In genomic region chr2:241641631-241642030, GRCh38 we compare ENCODE assay signal across 25 cellular contexts. TPM values are rescaled to one million over a fixed set of nuclear protein-coding genes. Genes with fewer than 3 reads are reported as not detected.
DNase-seq lines count a peak whose midpoint lies in the region; ATAC-seq, FAIRE-seq and TF ChIP-seq lines count a peak whose summit lies in the region.
"Had no signal": no experiment of that assay in that cellular context is flagged by ENCODE, and none has a peak within 500 bp of the region (broad histone marks: within the 10 kb centered on the region; RNA-seq: fewer than 3 reads in every experiment).

No MANE protein-coding gene starts in this region.

- no peak overlapping the region for H2AFZ ChIP-seq in GM12878 (ENCODE audit: control insufficient read depth, low read depth, low read length)
- no peak overlapping the region for H2AFZ ChIP-seq in SK-N-SH (ENCODE audit: low read depth)
- H2AFZ ChIP-seq: hepatocyte had no signal

- WGBS in GM12878 (ENCODE audit: insufficient coverage, insufficient replicate concordance, low lambda C conversion rate, missing lambda C conversion rate): 66% methylated on average over 2 of the region's 2 CpGs
- 48% methylated on average over 2 of the region's 2 CpGs for WGBS in SK-N-SH (ENCODE audit: low lambda C conversion rate)

- TF ChIP-seq EP300 in GM12878 (IDR thresholded peaks at IDR 0.05; ENCODE audit: borderline replicate concordance in 1 of 2, control insufficient read depth in 1 of 2, low read depth in 2 of 2, low read length in 2 of 2) (no peak), SK-N-SH (IDR thresholded peaks at IDR 0.05; ENCODE audit: borderline replicate concordance in 1 of 2, low read depth in 1 of 2, low read length in 1 of 2) (no peak)

- H3K4me2 ChIP-seq in GM12878 (ENCODE audit: control insufficient read depth, insufficient read depth) (peak overlapping the region; percentile 38; the same call in 1 of the 2 replicates), SK-N-SH (no peak overlapping the region)
- H3K4me2 ChIP-seq: hepatocyte, KMS-11 had no signal

- SMC1A ChIA-PET in GM12878 (lab: Charles Lee; ENCODE audit: uncharacterized antibody, unreplicated experiment): interaction anchor here (0.7 to 2.6 kb wide), 2 partner anchors 17 to 200 kb away, joined by 3 to 6 read pairs; no protein-coding TSS in a partner anchor

- no peaks in the 10 kb centered on the region for H3K9me2 ChIP-seq in SK-N-SH

- H3K9ac ChIP-seq in GM12878 (ENCODE audit: control insufficient read depth, insufficient read depth, low read length) (no peak overlapping the region), SK-N-SH (no peak overlapping the region)
- H3K9ac ChIP-seq: KMS-11 had no signal

- RAD21 ChIA-PET in GM12878 (lab: Charles Lee; ENCODE audit: unreplicated experiment): no interaction called here

- H3K36me3 ChIP-seq in GM12878 (ENCODE audit: control insufficient read depth in 2 of 2, insufficient read depth in 2 of 2, low read length in 1 of 2) (peaks cover 2 to 5% of the 10 kb centered on the region in 2 experiments; a peak in 1 of 4 replicates), SK-N-SH (replicated peaks in 1 of 2; ENCODE audit: control insufficient read depth in 1 of 2, insufficient read depth in 2 of 2, low read length in 1 of 2) (peaks cover 8 to 10% of the 10 kb centered on the region in 2 experiments)
- H3K36me3 ChIP-seq: prostate gland had no signal

- no peak for TF ChIP-seq CTCF in GM12878 (IDR thresholded peaks at IDR 0.05 in 2 of 3, conservative IDR thresholded peaks at IDR 0.05 in 1 of 3; ENCODE audit: control insufficient read depth in 2 of 3, extremely low read depth in 1 of 3, insufficient read depth in 1 of 3, low read depth in 3 of 3, low read length in 3 of 3)
- no peak for TF ChIP-seq CTCF in SK-N-SH (IDR thresholded peaks at IDR 0.05)

- H3K9me3 Mint-ChIP-seq in stimulated activated naive CD8-positive, alpha-beta T cell treated with anti-CD3 and anti-CD28 coated beads, Interleukin-15, Interleukin-2, amounts not matched to agents 100 ng/mL and 50 ng/mL, for 24 hours: no peaks in the 10 kb centered on the region
- peaks cover 0 to 12% of the 10 kb centered on the region in 2 donors for H3K9me3 Mint-ChIP-seq in stimulated activated naive CD8-positive, alpha-beta T cell treated with anti-CD3 and anti-CD28 coated beads, Interleukin-15, amount 100 ng/mL, for 72 hours
- H3K9me3 Mint-ChIP-seq in naive B cell: no peaks in the 10 kb centered on the region
- H3K9me3 Mint-ChIP-seq: naive thymus-derived CD8-positive, alpha-beta T cell; T-cell had no signal

- POLR2A ChIA-PET in GM12878 (lab: Charles Lee): no interaction called here
- POLR2A ChIA-PET in SK-N-SH (lab: Yijun Ruan, JAX): no interaction called here

- no peak overlapping the region for H3K27ac ChIP-seq in GM12878 (ENCODE audit: control insufficient read depth, insufficient read depth)
- H3K27ac ChIP-seq in SK-N-SH (ENCODE audit: low read depth in 2 of 2, low read length in 1 of 2): no peak overlapping the region
- H3K27ac ChIP-seq: epithelial cell of prostate, hepatocyte, KMS-11 had no signal

- TF ChIP-seq POLR2A in GM12878 (IDR thresholded peaks at IDR 0.05; ENCODE audit: low read depth, low read length): no peak

- peaks cover 4% of the 10 kb centered on the region for H3F3A ChIP-seq in SK-N-SH (replicated peaks; ENCODE audit: insufficient read depth)

- H3K27me3 Mint-ChIP-seq in stimulated activated naive CD8-positive, alpha-beta T cell treated with anti-CD3 and anti-CD28 coated beads, Interleukin-15, Interleukin-2, amounts not matched to agents 100 ng/mL and 50 ng/mL, for 24 hours: no peaks in the 10 kb centered on the region
- H3K27me3 Mint-ChIP-seq in stimulated activated naive CD8-positive, alpha-beta T cell treated with anti-CD3 and anti-CD28 coated beads, Interleukin-15, amount 100 ng/mL, for 72 hours: no peaks in the 10 kb centered on the region
- H3K27me3 Mint-ChIP-seq in naive B cell: no peaks in the 10 kb centered on the region
- H3K27me3 Mint-ChIP-seq: activated CD4-positive, alpha-beta memory T cell treated with anti-CD3 and anti-CD28 coated beads, Interleukin-2, amount 10 ng/mL, durations not matched to agents 7 days and 5 days; naive thymus-derived CD8-positive, alpha-beta T cell; T-cell had no signal

- H3K27ac Mint-ChIP-seq in stimulated activated naive CD8-positive, alpha-beta T cell treated with anti-CD3 and anti-CD28 coated beads, Interleukin-15, Interleukin-2, amounts not matched to agents 100 ng/mL and 50 ng/mL, for 24 hours: peak overlapping the region; percentile 22
- no peak overlapping the region for H3K27ac Mint-ChIP-seq in stimulated activated naive CD8-positive, alpha-beta T cell treated with anti-CD3 and anti-CD28 coated beads, Interleukin-15, amount 100 ng/mL, for 72 hours
- peak overlapping the region in 4 of 6 donors; percentile 6 to 86 (median 34) for H3K27ac Mint-ChIP-seq in naive B cell
- H3K27ac Mint-ChIP-seq: activated CD4-positive, alpha-beta memory T cell treated with anti-CD3 and anti-CD28 coated beads, Interleukin-2, amount 10 ng/mL, durations not matched to agents 7 days and 5 days had no signal

- in situ Hi-C loops in GM12878 (cut with MboI): no loop called here

- H3K79me2 ChIP-seq in GM12878 (ENCODE audit: control insufficient read depth, insufficient read depth, low read length) (peaks cover 61% of the 10 kb centered on the region), SK-N-SH (ENCODE audit: insufficient read depth) (peaks cover 92% of the 10 kb centered on the region)

- no peak for TF ChIP-seq RAD21 in GM12878 (IDR thresholded peaks at IDR 0.05; ENCODE audit: insufficient read depth, low read depth, low read length)
- TF ChIP-seq RAD21 in SK-N-SH (IDR thresholded peaks at IDR 0.05; ENCODE audit: low read length): no peak

- peaks cover 22% of the 10 kb centered on the region for H3K36me3 Mint-ChIP-seq in stimulated activated naive CD8-positive, alpha-beta T cell treated with anti-CD3 and anti-CD28 coated beads, Interleukin-15, Interleukin-2, amounts not matched to agents 100 ng/mL and 50 ng/mL, for 24 hours (ENCODE audit: low read depth)
- no peaks in the 10 kb centered on the region for H3K36me3 Mint-ChIP-seq in naive B cell
- H3K36me3 Mint-ChIP-seq: T-cell had no signal

- DNase-seq in stimulated activated naive CD8-positive, alpha-beta T cell treated with anti-CD3 and anti-CD28 coated beads, Interleukin-15, amount 100 ng/mL, for 72 hours: no peak
- DNase-seq in GM12878 (ENCODE audit: low read depth, low spot score) (no peak), naive B cell (no peak), 8988T (no peak), SK-N-SH (no peak), KG1 (lab: John Stamatoyannopoulos, UW) (no peak), NCI-H1417 treated with DMSO at 0.1 percent for 48 hours (lab: John Stamatoyannopoulos, UW) (no peak)
- DNase-seq: activated CD4-positive, alpha-beta memory T cell treated with anti-CD3 and anti-CD28 coated beads, Interleukin-2, amount 10 ng/mL, durations not matched to agents 7 days and 5 days; dermis blood vessel endothelial cell; DMS79; foreskin fibroblast; naive thymus-derived CD8-positive, alpha-beta T cell; NCI-H1105; NCI-H524 treated with DMSO at 0.1 percent for 48 hours; stimulated activated CD4-positive, alpha-beta T cell treated with anti-CD3 and anti-CD28 coated beads, Interleukin-4, amount 100 ng/mL, for 1 hour; T-cell had no signal

- CTCF ChIA-PET in GM12878 (lab: Yijun Ruan, JAX): interaction anchor here (1.1 kb wide), 1 partner anchor 237 kb away, joined by 3 read pairs; no protein-coding TSS in a partner anchor
- CTCF ChIA-PET in SK-N-SH (lab: Yijun Ruan, JAX): interaction anchor here (2.1 to 11.9 kb wide), 2 partner anchors 10 to 18 kb away, joined by 4 to 77 read pairs; no protein-coding TSS in a partner anchor

- H4K20me1 ChIP-seq in GM12878 (ENCODE audit: control insufficient read depth, insufficient read depth): no peaks in the 10 kb centered on the region
- peaks cover 77% of the 10 kb centered on the region for H4K20me1 ChIP-seq in SK-N-SH (ENCODE audit: insufficient read depth)

- ATAC-seq in stimulated activated naive CD8-positive, alpha-beta T cell treated with anti-CD3 and anti-CD28 coated beads, Interleukin-15, amount 100 ng/mL, for 72 hours: no peak
- ATAC-seq in GM12878: no peak
- ATAC-seq in naive B cell (ENCODE audit: low read depth in 2 of 2): no peak
- ATAC-seq: naive thymus-derived CD8-positive, alpha-beta T cell; Right ventricle myocardium inferior; T-cell had no signal

- H3K9me3 ChIP-seq in GM12878 (replicated peaks; ENCODE audit: control insufficient read depth, insufficient read depth, low read length) (no peaks in the 10 kb centered on the region; the same call in 1 of the 3 replicates), SK-N-SH (no peaks in the 10 kb centered on the region)
- H3K9me3 ChIP-seq: prostate gland had no signal

- no peak for FAIRE-seq in GM12878 (lab: Jason Lieb, UNC)
- FAIRE-seq: bronchial epithelial cell, islet of Langerhans, urothelium cell line had no signal

- H3K4me1 Mint-ChIP-seq in stimulated activated naive CD8-positive, alpha-beta T cell treated with anti-CD3 and anti-CD28 coated beads, Interleukin-15, Interleukin-2, amounts not matched to agents 100 ng/mL and 50 ng/mL, for 24 hours (ENCODE audit: low read depth): peaks cover 48% of the 10 kb centered on the region
- H3K4me1 Mint-ChIP-seq in stimulated activated naive CD8-positive, alpha-beta T cell treated with anti-CD3 and anti-CD28 coated beads, Interleukin-15, amount 100 ng/mL, for 72 hours: peaks cover 67% of the 10 kb centered on the region
- peaks cover 30 to 64% (median 52%) of the 10 kb centered on the region in 3 donors for H3K4me1 Mint-ChIP-seq in naive B cell

- H3K27me3 ChIP-seq in GM12878 (replicated peaks in 1 of 2; ENCODE audit: control insufficient read depth in 2 of 2, insufficient read depth in 2 of 2, low read length in 1 of 2): no peaks in the 10 kb centered on the region
- no peaks in the 10 kb centered on the region for H3K27me3 ChIP-seq in SK-N-SH (ENCODE audit: insufficient read depth)
- H3K27me3 ChIP-seq: hepatocyte had no signal

- intact Hi-C loops in GM12878 (cut with micrococcal nuclease; ENCODE audit: unreplicated experiment): no loop called here

- H3K4me3 ChIP-seq in GM12878: no peak overlapping the region
- no peak overlapping the region for H3K4me3 ChIP-seq in SK-N-SH (ENCODE audit: low read depth in 2 of 2, low read length in 1 of 2)
- H3K4me3 ChIP-seq: hepatocyte, prostate gland had no signal

- peaks cover 4% of the 10 kb centered on the region for H3K4me1 ChIP-seq in GM12878 (ENCODE audit: control insufficient read depth, insufficient read depth, low read length)
- H3K4me1 ChIP-seq in SK-N-SH (ENCODE audit: control insufficient read depth in 1 of 2, insufficient read depth in 2 of 2, low read depth in 1 of 2, low read length in 1 of 2): peaks cover 3 to 16% of the 10 kb centered on the region in 2 experiments; a peak in 3 of 4 replicates

- no TSS peak for BruUV-seq in GM12878 (replicated peaks; lab: Mats Ljungman, UMichigan)

- no peak overlapping the region for H3K4me3 Mint-ChIP-seq in stimulated activated naive CD8-positive, alpha-beta T cell treated with anti-CD3 and anti-CD28 coated beads, Interleukin-15, Interleukin-2, amounts not matched to agents 100 ng/mL and 50 ng/mL, for 24 hours
- no peak overlapping the region for H3K4me3 Mint-ChIP-seq in stimulated activated naive CD8-positive, alpha-beta T cell treated with anti-CD3 and anti-CD28 coated beads, Interleukin-15, amount 100 ng/mL, for 72 hours
- peak overlapping the region in 2 of 8 donors; percentile 7 to 90 for H3K4me3 Mint-ChIP-seq in naive B cell
- H3K4me3 Mint-ChIP-seq: activated CD4-positive, alpha-beta memory T cell treated with anti-CD3 and anti-CD28 coated beads, Interleukin-2, amount 10 ng/mL, durations not matched to agents 7 days and 5 days had no signal

RNA-seq across cellular contexts. Expression of gene ATG4B, which starts 4.1 kb away (rescaled TPM):
- 143 and 171 TPM in 2 replicates for total RNA-seq in GM12878 (2013; cell fraction: nucleolus; rRNA removed)
- total RNA-seq in GM12878 (2014; rRNA removed) (59.6 and 76.2 TPM in 2 replicates), GM12878 (2014; rRNA removed; fragmentation: Illumina TruSeq; extraction: Trizol) (29.2 and 36.7 TPM in 2 replicates), GM12878 (2021) (61.0 and 69.2 TPM in 2 replicates)
- 34.4 TPM for polyA plus RNA-seq in GM12878 (2011; ENCODE audit: low read depth)
- polyA plus RNA-seq in GM12878 (2011; rRNA removed) (45.8 and 84.1 TPM in 2 replicates), GM12878 (2014; fragmentation: Illumina TruSeq; extraction: Trizol) (35.9 and 60.7 TPM in 2 replicates), GM12878 (2014; fragmentation: Nextera tagmentation; extraction: Ambion mirVana) (1 to 10 TPM; 5.8 to 9.3 TPM), GM12878 (2014; rRNA removed) (70.7 and 75.3 TPM in 2 replicates), GM12878 (2016; fragmentation: Nextera tagmentation; extraction: Ambion mirVana) (10 to 100 TPM; 73.2 to 76.1 TPM), naive B cell (ENCODE audit: low read depth in 6 of 6) (10 to 100 TPM; 61.5 to 74.6 (median 64.5) TPM), SK-N-SH (2012; rRNA removed) (105 and 107 TPM in 2 replicates)
- polyA plus RNA-seq in GM12878 (2011; cell fraction: cytosol; rRNA removed): 77.3 and 96.6 TPM in 2 replicates
- 512 and 516 TPM in 2 replicates for polyA plus RNA-seq in GM12878 (2011; cell fraction: nucleus; rRNA removed)
- 52.9 and 59.3 TPM in 2 replicates for polyA plus RNA-seq in GM12878 (2012)
- 71.2 and 80.3 TPM in 2 replicates for polyA minus RNA-seq in GM12878 (2011; rRNA and poly(A)+ RNA removed)
- polyA minus RNA-seq in GM12878 (2011; cell fraction: cytosol; rRNA and poly(A)+ RNA removed): 28.2 and 28.9 TPM in 2 replicates
- polyA minus RNA-seq in GM12878 (2011; cell fraction: nucleus; rRNA and poly(A)+ RNA removed): 68.9 and 96.3 TPM in 2 replicates
- polyA plus RNA-seq in SK-N-SH (2012; cell fraction: cytosol; rRNA removed): 53.2 and 85.0 TPM in 2 replicates
- polyA plus RNA-seq in SK-N-SH (2012; cell fraction: nucleus; rRNA removed): 323 and 358 TPM in 2 replicates

RNA-seq across cellular contexts. Expression of gene THAP4, which starts 4.7 kb away (rescaled TPM):
- 27.7 and 29.9 TPM in 2 replicates for total RNA-seq in GM12878 (2013; cell fraction: nucleolus; rRNA removed)
- total RNA-seq in GM12878 (2014; rRNA removed): 54.1 and 67.7 TPM in 2 replicates
- 33.4 and 40.5 TPM in 2 replicates for total RNA-seq in GM12878 (2014; rRNA removed; fragmentation: Illumina TruSeq; extraction: Trizol)
- total RNA-seq in GM12878 (2021): 54.5 and 55.0 TPM in 2 replicates
- 24.1 TPM for polyA plus RNA-seq in GM12878 (2011; ENCODE audit: low read depth)
- 12.2 and 31.2 TPM in 2 replicates for polyA plus RNA-seq in GM12878 (2011; rRNA removed)
- polyA plus RNA-seq in GM12878 (2011; cell fraction: cytosol; rRNA removed): 42.6 and 55.7 TPM in 2 replicates
- polyA plus RNA-seq in GM12878 (2011; cell fraction: nucleus; rRNA removed): 29.3 and 37.3 TPM in 2 replicates
- 33.3 and 37.8 TPM in 2 replicates for polyA plus RNA-seq in GM12878 (2012)
- 5.8 and 32.0 TPM in 2 replicates for polyA plus RNA-seq in GM12878 (2014; fragmentation: Illumina TruSeq; extraction: Trizol)
- 10 to 100 TPM; 12.9 to 22.7 TPM for polyA plus RNA-seq in GM12878 (2014; fragmentation: Nextera tagmentation; extraction: Ambion mirVana)
- polyA plus RNA-seq in GM12878 (2014; rRNA removed): 63.6 and 68.8 TPM in 2 replicates
- polyA plus RNA-seq in GM12878 (2016; fragmentation: Nextera tagmentation; extraction: Ambion mirVana): 10 to 100 TPM; 48.5 to 49.3 TPM
- 32.8 and 41.6 TPM in 2 replicates for polyA minus RNA-seq in GM12878 (2011; rRNA and poly(A)+ RNA removed)
- polyA minus RNA-seq in GM12878 (2011; cell fraction: cytosol; rRNA and poly(A)+ RNA removed): 20.6 and 22.6 TPM in 2 replicates
- 8.9 and 17.8 TPM in 2 replicates for polyA minus RNA-seq in GM12878 (2011; cell fraction: nucleus; rRNA and poly(A)+ RNA removed)
- polyA plus RNA-seq in naive B cell (ENCODE audit: low read depth in 6 of 6): 10 to 100 TPM; 23.8 to 48.4 (median 29.9) TPM
- polyA plus RNA-seq in SK-N-SH (2012; rRNA removed): 46.0 and 64.7 TPM in 2 replicates
- 30.7 and 40.1 TPM in 2 replicates for polyA plus RNA-seq in SK-N-SH (2012; cell fraction: cytosol; rRNA removed)
- 30.4 and 43.6 TPM in 2 replicates for polyA plus RNA-seq in SK-N-SH (2012; cell fraction: nucleus; rRNA removed)

RNA-seq across cellular contexts. Expression of gene DTYMK, which starts 45.0 kb away (rescaled TPM):
- 39.4 and 41.5 TPM in 2 replicates for total RNA-seq in GM12878 (2013; cell fraction: nucleolus; rRNA removed)
- total RNA-seq in GM12878 (2014; rRNA removed): 75.7 and 80.5 TPM in 2 replicates
- 40.7 and 43.5 TPM in 2 replicates for total RNA-seq in GM12878 (2014; rRNA removed; fragmentation: Illumina TruSeq; extraction: Trizol)
- 80.5 and 82.4 TPM in 2 replicates for total RNA-seq in GM12878 (2021)
- polyA plus RNA-seq in GM12878 (2011; ENCODE audit: low read depth): 17.2 TPM
- polyA plus RNA-seq in GM12878 (2011; rRNA removed): 42.8 and 54.3 TPM in 2 replicates
- 74.4 and 85.1 TPM in 2 replicates for polyA plus RNA-seq in GM12878 (2011; cell fraction: cytosol; rRNA removed)
- 60.3 and 64.3 TPM in 2 replicates for polyA plus RNA-seq in GM12878 (2011; cell fraction: nucleus; rRNA removed)
- 30.3 and 35.9 TPM in 2 replicates for polyA plus RNA-seq in GM12878 (2012)
- polyA plus RNA-seq in GM12878 (2014; fragmentation: Illumina TruSeq; extraction: Trizol): 13.1 and 33.4 TPM in 2 replicates
- polyA plus RNA-seq in GM12878 (2014; fragmentation: Nextera tagmentation; extraction: Ambion mirVana): 10 to 100 TPM in 1 of 2 experiments, 1 to 10 TPM in 1; 7.0 to 20.5 TPM
- polyA plus RNA-seq in GM12878 (2014; rRNA removed): 64.4 and 72.1 TPM in 2 replicates
- 100 to 1,000 TPM; 220 TPM for polyA plus RNA-seq in GM12878 (2016; fragmentation: Nextera tagmentation; extraction: Ambion mirVana)
- 14.6 and 20.0 TPM in 2 replicates for polyA minus RNA-seq in GM12878 (2011; rRNA and poly(A)+ RNA removed)
- polyA minus RNA-seq in GM12878 (2011; cell fraction: cytosol; rRNA and poly(A)+ RNA removed): 12.0 and 17.3 TPM in 2 replicates
- 10.8 and 17.8 TPM in 2 replicates for polyA minus RNA-seq in GM12878 (2011; cell fraction: nucleus; rRNA and poly(A)+ RNA removed)
- 10 to 100 TPM; 27.6 to 38.3 (median 36.6) TPM for polyA plus RNA-seq in naive B cell (ENCODE audit: low read depth in 6 of 6)
- 36.3 and 51.1 TPM in 2 replicates for polyA plus RNA-seq in SK-N-SH (2012; rRNA removed)
- polyA plus RNA-seq in SK-N-SH (2012; cell fraction: cytosol; rRNA removed): 32.5 and 40.9 TPM in 2 replicates
- 32.1 and 47.2 TPM in 2 replicates for polyA plus RNA-seq in SK-N-SH (2012; cell fraction: nucleus; rRNA removed)

Comparison
In these comparisons a context has a peak if more than half of its experiments do, and no peak if none do; other contexts are left out.
1. H3K27ac Mint-ChIP-seq: peak in stimulated activated naive CD8-positive, alpha-beta T cell treated with anti-CD3 and anti-CD28 coated beads, Interleukin-15, Interleukin-2, amounts not matched to agents 100 ng/mL and 50 ng/mL, for 24 hours (single experiment) and naive B cell (4 of 6); none in stimulated activated naive CD8-positive, alpha-beta T cell treated with anti-CD3 and anti-CD28 coated beads, Interleukin-15, amount 100 ng/mL, for 72 hours (0 of 2).